Comparison of ENCODE assay signal across 17 cellular contexts in the genomic region with DNA sequence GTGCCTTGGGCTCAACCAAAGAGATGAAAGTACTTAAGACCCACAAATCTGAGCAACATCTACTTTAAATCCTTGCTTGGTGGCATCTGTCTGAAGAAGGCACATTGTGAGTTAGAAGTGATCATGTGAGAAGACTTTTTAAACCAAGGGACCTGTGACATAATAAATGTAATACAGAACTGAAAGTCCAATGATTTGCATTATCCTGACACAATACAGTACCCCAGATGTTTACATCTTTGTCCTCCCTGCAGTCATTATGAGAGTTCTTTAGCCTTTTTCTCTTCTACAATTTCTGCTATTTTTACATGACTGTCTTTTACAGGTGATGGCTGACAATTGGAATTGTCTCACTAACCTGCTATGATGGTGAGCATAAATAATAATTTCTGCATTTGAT.
A peak's percentile ranks its signal among the peaks of the same experiment; 100 is the strongest.
DNase-seq lines count a peak whose midpoint lies in the region; ATAC-seq and TF ChIP-seq lines count a peak whose summit lies in the region.
"Had no signal": no experiment of that assay in that cellular context is flagged by ENCODE, and none has a peak within 500 bp of the region (broad histone marks: within the 10 kb centered on the region; RNA-seq: fewer than 3 reads in every experiment).

No MANE protein-coding gene starts in this region.

- H3K27me3 ChIP-seq in ovary = no peaks in the 10 kb centered on the region
- H3K27me3 ChIP-seq: left lung had no signal

- no peaks in the 10 kb centered on the region for H3K4me1 ChIP-seq in ovary (ENCODE audit: insufficient read depth)
- H3K4me1 ChIP-seq: left lung had no signal

- no peak overlapping the region for H3K27ac ChIP-seq in ovary
- H3K27ac ChIP-seq: coronary artery, left lung had no signal

- no peak for TF ChIP-seq CTCF in ovary (IDR thresholded peaks at IDR 0.05)

- no peak overlapping the region for H3K4me3 Mint-ChIP-seq in immature natural killer cell
- H3K4me3 Mint-ChIP-seq: activated CD4-positive, alpha-beta T cell treated with anti-CD3 and anti-CD28 coated beads, Interleukin-2, amount 10 ng/mL, durations not matched to agents 24 days and 14 days; stimulated activated naive CD8-positive, alpha-beta T cell treated with anti-CD3 and anti-CD28 coated beads, Interleukin-15, Interleukin-2, amounts not matched to agents 100 ng/mL and 50 ng/mL, for 24 hours had no signal

- H3K9me3 ChIP-seq in ovary = no peaks in the 10 kb centered on the region
- H3K9me3 ChIP-seq: left lung had no signal

- no peak overlapping the region for H3K27ac Mint-ChIP-seq in immature natural killer cell
- H3K27ac Mint-ChIP-seq: activated CD4-positive, alpha-beta T cell treated with anti-CD3 and anti-CD28 coated beads, Interleukin-2, amount 10 ng/mL, durations not matched to agents 24 days and 14 days; stimulated activated naive CD8-positive, alpha-beta T cell treated with anti-CD3 and anti-CD28 coated beads, Interleukin-15, Interleukin-2, amounts not matched to agents 100 ng/mL and 50 ng/mL, for 24 hours had no signal

- H3K4me3 ChIP-seq in ovary = no peak overlapping the region
- H3K4me3 ChIP-seq: coronary artery, left lung had no signal

- no peak for TF ChIP-seq POLR2A in ovary (IDR thresholded peaks at IDR 0.05)

- peaks cover 0 to 7% (median 2%) of the 10 kb centered on the region in 3 donors for H3K27me3 Mint-ChIP-seq in immature natural killer cell (ENCODE audit: low read depth in 3 of 3)

- peak; percentile 100 for ATAC-seq in GM18519 (IDR thresholded peaks at IDR 0.05; ENCODE audit: low FRiP score, unreplicated experiment)
- ATAC-seq in GM21381 (IDR thresholded peaks at IDR 0.05; ENCODE audit: unreplicated experiment) = peak; percentile 100
- peak; percentile 99 for ATAC-seq in HG02973 (IDR thresholded peaks at IDR 0.05; ENCODE audit: unreplicated experiment)
- peak; percentile 99 for ATAC-seq in HG03575 (IDR thresholded peaks at IDR 0.05; ENCODE audit: extremely low read depth, insufficient number of reproducible peaks, low FRiP score, unreplicated experiment)
- ATAC-seq: left lung had no signal

- H3K36me3 ChIP-seq in ovary = no peaks in the 10 kb centered on the region
- H3K36me3 ChIP-seq: left lung had no signal

- H3K36me3 Mint-ChIP-seq in immature natural killer cell = no peaks in the 10 kb centered on the region

- TF ChIP-seq EP300 in ovary (IDR thresholded peaks at IDR 0.05) = no peak

- DNase-seq in ovary (no peak), immature natural killer cell (no peak), cerebellar cortex (ENCODE audit: low spot score) (no peak), globus pallidus (ENCODE audit: low spot score) (no peak)
- DNase-seq: activated CD4-positive, alpha-beta T cell treated with anti-CD3 and anti-CD28 coated beads, Interleukin-2, amount 10 ng/mL, durations not matched to agents 24 days and 14 days; activated naive CD4-positive, alpha-beta T cell treated with anti-CD3 and anti-CD28 coated beads, Interleukin-2, amount 50 U/mL, for 16 hours; C1 segment of cervical spinal cord; left lung; NCI-H1436 treated with DMSO at 0.1 percent for 48 hours; NK-92 treated with Interleukin-12 subunit alpha and Interleukin-12 subunit beta, amount 100 ng/mL, for 24 hours; occipital lobe had no signal

- peaks cover 0 to 7% (median 0%) of the 10 kb centered on the region in 6 donors for H3K9me3 Mint-ChIP-seq in immature natural killer cell

- H3K4me1 Mint-ChIP-seq in immature natural killer cell = no peaks in the 10 kb centered on the region
- H3K4me1 Mint-ChIP-seq: activated CD4-positive, alpha-beta T cell treated with anti-CD3 and anti-CD28 coated beads, Interleukin-2, amount 10 ng/mL, durations not matched to agents 24 days and 14 days had no signal

- intact Hi-C loops in ovary (cut with DNase I) = no loop called here
